Comparison of ENCODE assay signal across 20 cellular contexts in the genomic region with DNA sequence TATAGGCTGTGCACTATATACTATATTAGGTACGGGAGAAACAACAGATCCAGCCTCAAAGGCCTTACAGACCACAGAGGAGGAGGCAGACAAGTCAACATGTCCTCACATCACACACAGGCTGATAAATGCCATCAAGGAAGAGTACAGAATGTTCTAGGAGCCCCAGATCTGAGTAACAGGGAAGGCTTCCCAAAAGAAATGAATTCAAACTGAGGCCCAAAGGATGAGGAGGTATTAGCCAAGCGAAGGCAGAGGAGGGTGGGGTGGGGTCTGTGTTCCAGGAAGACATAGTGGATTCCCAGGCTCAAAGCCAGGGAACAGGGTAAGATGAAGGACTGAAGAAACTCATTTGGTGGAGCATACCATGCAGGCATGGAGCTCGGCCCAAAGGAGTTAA. TPM values are rescaled to one million over a fixed set of nuclear protein-coding genes. Genes with fewer than 3 reads are reported as not detected.
"Had no signal": no experiment of that assay in that cellular context is flagged by ENCODE, and none has a peak within 500 bp of the region (broad histone marks: within the 10 kb centered on the region; RNA-seq: fewer than 3 reads in every experiment).

No MANE protein-coding gene starts in this region.

- H3K9me3 Mint-ChIP-seq: activated CD4-positive, alpha-beta memory T cell treated with anti-CD3 and anti-CD28 coated beads for 36 hours; activated T-cell treated with anti-CD3 and anti-CD28 coated beads, Interleukin-2, amount 50 U/mL, for 24 hours; natural killer cell; stimulated activated memory B cell treated with anti-CD40 and anti-IgM and Interleukin-4, amounts not matched to agents 10 μg/mL and 1 μg/mL and 100 μg/mL, for 72 hours had no signal

- H3K4me1 Mint-ChIP-seq: memory B cell; stimulated activated memory B cell treated with anti-CD40 and anti-IgM and Interleukin-4, amounts not matched to agents 10 μg/mL and 1 μg/mL and 100 μg/mL, for 72 hours had no signal

- H3K27ac ChIP-seq: body of pancreas, left lung, sigmoid colon, uterus had no signal

- H3K27me3 Mint-ChIP-seq: activated CD4-positive, alpha-beta memory T cell treated with anti-CD3 and anti-CD28 coated beads for 36 hours; activated T-cell treated with anti-CD3 and anti-CD28 coated beads, Interleukin-2, amount 50 U/mL, for 24 hours; dendritic cell treated with granulocyte-macrophage colony-stimulating factor and Interleukin-4, amounts not matched to agents 40 ng/mL and 50 ng/mL, for 4 days; stimulated activated memory B cell treated with anti-CD40 and anti-IgM and Interleukin-4, amounts not matched to agents 10 μg/mL and 1 μg/mL and 100 μg/mL, for 72 hours had no signal

- H3K36me3 Mint-ChIP-seq: activated CD4-positive, alpha-beta memory T cell treated with anti-CD3 and anti-CD28 coated beads for 36 hours; memory B cell; natural killer cell; stimulated activated memory B cell treated with anti-CD40 and anti-IgM and Interleukin-4, amounts not matched to agents 10 μg/mL and 1 μg/mL and 100 μg/mL, for 72 hours had no signal

- H3K27ac Mint-ChIP-seq: activated CD4-positive, alpha-beta memory T cell treated with anti-CD3 and anti-CD28 coated beads for 36 hours; activated T-cell treated with anti-CD3 and anti-CD28 coated beads, Interleukin-2, amount 50 U/mL, for 24 hours; memory B cell; natural killer cell; stimulated activated memory B cell treated with anti-CD40 and anti-IgM and Interleukin-4, amounts not matched to agents 10 μg/mL and 1 μg/mL and 100 μg/mL, for 72 hours had no signal

- H3K27me3 ChIP-seq: body of pancreas, left lung, sigmoid colon, tibial artery, uterus had no signal

- H3K4me3 Mint-ChIP-seq: activated CD4-positive, alpha-beta memory T cell treated with anti-CD3 and anti-CD28 coated beads for 36 hours; activated T-cell treated with anti-CD3 and anti-CD28 coated beads, Interleukin-2, amount 50 U/mL, for 24 hours; dendritic cell treated with granulocyte-macrophage colony-stimulating factor and Interleukin-4, amounts not matched to agents 40 ng/mL and 50 ng/mL, for 4 days; memory B cell; natural killer cell; stimulated activated memory B cell treated with anti-CD40 and anti-IgM and Interleukin-4, amounts not matched to agents 10 μg/mL and 1 μg/mL and 100 μg/mL, for 72 hours had no signal

- ATAC-seq: body of pancreas; left lung; natural killer cell; SK-N-SH treated with all-trans-retinoic acid at 6 μM for 48 hours; stimulated activated memory B cell treated with anti-CD40 and anti-IgM and Interleukin-4, amounts not matched to agents 10 μg/mL and 1 μg/mL and 100 μg/mL, for 72 hours had no signal

- H3K36me3 ChIP-seq: left lung, sigmoid colon, tibial artery, uterus had no signal

- H3K9me3 ChIP-seq: body of pancreas, left lung, sigmoid colon, tibial artery, uterus had no signal

- DNase-seq: activated CD4-positive, alpha-beta memory T cell treated with anti-CD3 and anti-CD28 coated beads for 36 hours; activated naive CD4-positive, alpha-beta T cell treated with anti-CD3 and anti-CD28 coated beads, Interleukin-2, amount 50 U/mL, for 16 hours; activated T-cell treated with anti-CD3 and anti-CD28 coated beads, Interleukin-2, amount 50 U/mL, for 24 hours; amniotic stem cell; effector memory CD4-positive, alpha-beta T cell; hippocampal formation; left lung; natural killer cell; sigmoid colon; uterus had no signal

- H3K4me3 ChIP-seq: body of pancreas, left lung, sigmoid colon, tibial artery, uterus had no signal

- H3K4me1 ChIP-seq: body of pancreas, left lung, sigmoid colon, uterus had no signal

RNA-seq across cellular contexts. Expression of gene RXFP2, which starts 55.1 kb away (rescaled TPM):
- total RNA-seq: activated CD4-positive, alpha-beta memory T cell treated with anti-CD3 and anti-CD28 coated beads for 36 hours; body of pancreas; left lung; mucosa of gallbladder; natural killer cell; posterior vena cava; sigmoid colon; T-helper 1 cell treated with Interleukin-12 subunit alpha and Interleukin-12 subunit beta and Interleukin-4 antibody, amounts not matched to agents 30 ng/mL and 1 ng/mL, for 36 hours had no signal
- polyA plus RNA-seq: keratinocyte, sigmoid colon had no signal
